In the genomic region with DNA sequence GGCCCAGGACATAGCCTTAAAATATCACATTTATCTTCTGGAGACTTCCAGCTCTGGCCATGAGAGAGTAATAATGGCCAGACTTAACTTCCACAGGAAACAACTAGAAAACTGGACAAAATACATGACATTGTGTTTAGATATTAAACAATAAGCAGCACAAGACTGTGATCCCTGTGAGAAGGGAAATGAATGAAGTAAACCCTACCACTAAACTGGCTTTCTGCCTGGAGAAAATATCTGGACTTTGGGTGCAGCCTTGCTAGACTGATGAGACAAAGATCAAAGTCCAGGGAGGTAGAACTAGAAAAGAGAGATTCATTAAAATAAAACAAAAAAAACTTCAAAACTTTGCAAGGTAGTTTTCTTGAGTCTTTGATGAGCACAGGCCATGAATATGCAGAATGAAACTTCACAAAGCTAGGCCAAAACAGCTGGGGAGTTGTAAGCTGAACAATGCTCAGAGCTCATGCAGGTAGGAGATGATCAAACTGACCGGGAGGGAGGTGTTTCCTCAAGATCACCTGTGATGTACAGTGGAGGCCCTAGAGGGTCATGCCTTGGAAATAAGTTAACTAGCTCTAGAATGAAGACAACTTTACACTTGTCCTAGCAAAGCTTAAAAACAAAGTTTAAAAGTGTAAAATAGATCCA, we compare ENCODE assay signal across 16 cellular contexts.
DNase-seq lines count a peak whose midpoint lies in the region; ATAC-seq, FAIRE-seq and TF ChIP-seq lines count a peak whose summit lies in the region.
"Had no signal": no experiment of that assay in that cellular context is flagged by ENCODE, and none has a peak within 500 bp of the region (broad histone marks: within the 10 kb centered on the region; RNA-seq: fewer than 3 reads in every experiment).

No MANE protein-coding gene starts in this region.

- peaks cover 22% of the 10 kb centered on the region for H3K4me1 Mint-ChIP-seq in activated naive CD8-positive, alpha-beta T cell treated with anti-CD3 and anti-CD28 coated beads, Interleukin-2, amount 50 U/mL, for 24 hours
- peaks cover 11% of the 10 kb centered on the region for H3K4me1 Mint-ChIP-seq in nephron

- H3K4me3 Mint-ChIP-seq in activated naive CD8-positive, alpha-beta T cell treated with anti-CD3 and anti-CD28 coated beads, Interleukin-2, amount 50 U/mL, for 24 hours, result no peak overlapping the region
- H3K4me3 Mint-ChIP-seq in nephron, result no peak overlapping the region

- intact Hi-C loops in left colon (cut with DNase I, micrococcal nuclease), result no loop called here

- no peak for TF ChIP-seq CTCF in nephron (IDR thresholded peaks at IDR 0.05; ENCODE audit: unreplicated experiment in 3 of 3)

- no peaks in the 10 kb centered on the region for H3K27me3 Mint-ChIP-seq in activated naive CD8-positive, alpha-beta T cell treated with anti-CD3 and anti-CD28 coated beads, Interleukin-2, amount 50 U/mL, for 24 hours
- H3K27me3 Mint-ChIP-seq in nephron (ENCODE audit: low read depth), result no peaks in the 10 kb centered on the region

- ATAC-seq in activated naive CD8-positive, alpha-beta T cell treated with anti-CD3 and anti-CD28 coated beads, Interleukin-2, amount 50 U/mL, for 24 hours, result no peak
- peak; percentile 71 for ATAC-seq in left colon
- no peak for ATAC-seq in HG02938 (IDR thresholded peaks at IDR 0.05; ENCODE audit: unreplicated experiment)
- no peak for ATAC-seq in GM18517 (IDR thresholded peaks at IDR 0.05; ENCODE audit: unreplicated experiment)
- no peak for ATAC-seq in GM21717 (IDR thresholded peaks at IDR 0.05; ENCODE audit: unreplicated experiment)
- ATAC-seq: A549, Panc1 had no signal

- H3K36me3 Mint-ChIP-seq in activated naive CD8-positive, alpha-beta T cell treated with anti-CD3 and anti-CD28 coated beads, Interleukin-2, amount 50 U/mL, for 24 hours (ENCODE audit: low read depth), result peaks cover 7% of the 10 kb centered on the region
- peaks cover 36% of the 10 kb centered on the region for H3K36me3 Mint-ChIP-seq in nephron (ENCODE audit: low read depth)

- DNase-seq in GM19239 (ENCODE audit: insufficient read length, low spot score), result no peak
- no peak for DNase-seq in activated naive CD8-positive, alpha-beta T cell treated with anti-CD3 and anti-CD28 coated beads, Interleukin-2, amount 50 U/mL, for 24 hours
- DNase-seq in left colon, result no peak
- DNase-seq in CD1c-positive myeloid dendritic cell (ENCODE audit: extremely low spot score), result no peak
- DNase-seq: DMS79, GM23248, HCEC 1CT, NCI-H146, NCI-H2171 treated with DMSO at 0.1 percent for 48 hours had no signal

- no peaks in the 10 kb centered on the region for H3K9me3 Mint-ChIP-seq in activated naive CD8-positive, alpha-beta T cell treated with anti-CD3 and anti-CD28 coated beads, Interleukin-2, amount 50 U/mL, for 24 hours
- H3K9me3 Mint-ChIP-seq in nephron, result no peaks in the 10 kb centered on the region

- FAIRE-seq in GM19239 (lab: Jason Lieb, UNC), result peak; percentile 81
- FAIRE-seq: A549, D721Med had no signal

- H3K27ac Mint-ChIP-seq in activated naive CD8-positive, alpha-beta T cell treated with anti-CD3 and anti-CD28 coated beads, Interleukin-2, amount 50 U/mL, for 24 hours, result peak overlapping the region; percentile 65
- H3K27ac Mint-ChIP-seq in nephron, result peak overlapping the region; percentile 56 to 69 (median 67)
